8 cellular contexts compared by ENCODE assay signal in the genomic region with DNA sequence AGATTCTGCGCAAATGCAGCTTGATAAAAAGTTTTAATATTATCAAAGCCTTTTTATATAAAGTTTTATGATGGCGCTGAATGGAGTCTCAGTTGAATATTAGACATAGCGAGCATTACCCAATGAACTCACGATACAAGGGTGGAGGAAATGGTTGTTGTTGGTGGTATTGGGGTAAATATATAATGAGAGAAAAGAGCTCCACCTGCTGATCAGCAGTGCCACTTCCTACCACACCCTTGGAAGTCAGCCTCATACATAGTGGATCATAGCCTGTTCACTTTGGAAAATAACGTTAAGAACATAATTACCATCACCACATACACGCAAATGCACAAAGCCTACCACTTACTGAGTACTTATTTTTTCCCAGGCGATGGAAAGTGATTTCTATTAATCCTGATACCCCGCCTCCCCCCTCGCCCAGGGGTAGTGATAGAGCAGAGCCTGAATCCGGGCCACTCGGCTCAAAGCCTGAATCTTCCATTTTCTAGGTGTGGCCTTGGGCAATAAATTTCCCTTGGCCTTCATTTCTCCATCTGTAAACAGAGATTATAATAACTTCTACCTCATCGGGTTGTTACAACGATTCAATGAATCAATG.
A peak's percentile ranks its signal among the peaks of the same experiment; 100 is the strongest.
DNase-seq lines count a peak whose midpoint lies in the region; ATAC-seq and TF ChIP-seq lines count a peak whose summit lies in the region.
"Had no signal": no experiment of that assay in that cellular context is flagged by ENCODE, and none has a peak within 500 bp of the region (broad histone marks: within the 10 kb centered on the region; RNA-seq: fewer than 3 reads in every experiment).

No MANE protein-coding gene starts in this region.

- H3K4me3 Mint-ChIP-seq in activated T-helper 17 cell treated with anti-CD3 and anti-CD28 coated beads, Interleukin-2, amount 50 U/mL, for 72 hours = no peak overlapping the region
- H3K4me3 Mint-ChIP-seq: IgD-negative memory B cell had no signal

- no peaks in the 10 kb centered on the region for H3K4me1 Mint-ChIP-seq in activated T-helper 17 cell treated with anti-CD3 and anti-CD28 coated beads, Interleukin-2, amount 50 U/mL, for 72 hours
- H3K4me1 Mint-ChIP-seq: IgD-negative memory B cell had no signal

- DNase-seq in GM12865 (ENCODE audit: low read depth) = peak; percentile 31
- no peak for DNase-seq in activated CD4-positive, alpha-beta T cell treated with anti-CD3 and anti-CD28 coated beads, Interleukin-2, amount 50 U/mL, for 48 hours

- H3K27me3 Mint-ChIP-seq in activated T-helper 17 cell treated with anti-CD3 and anti-CD28 coated beads, Interleukin-2, amount 50 U/mL, for 72 hours = no peaks in the 10 kb centered on the region
- H3K27me3 Mint-ChIP-seq: IgD-negative memory B cell had no signal

- no peak overlapping the region for H3K27ac Mint-ChIP-seq in activated T-helper 17 cell treated with anti-CD3 and anti-CD28 coated beads, Interleukin-2, amount 50 U/mL, for 72 hours
- H3K27ac Mint-ChIP-seq: IgD-negative memory B cell had no signal

- H3K9me3 Mint-ChIP-seq in activated T-helper 17 cell treated with anti-CD3 and anti-CD28 coated beads, Interleukin-2, amount 50 U/mL, for 72 hours = no peaks in the 10 kb centered on the region

- no peaks in the 10 kb centered on the region for H3K36me3 Mint-ChIP-seq in activated T-helper 17 cell treated with anti-CD3 and anti-CD28 coated beads, Interleukin-2, amount 50 U/mL, for 72 hours (ENCODE audit: low read depth)
- H3K36me3 Mint-ChIP-seq: IgD-negative memory B cell had no signal

- peak; percentile 63 for ATAC-seq in HG03354 (IDR thresholded peaks at IDR 0.05; ENCODE audit: poor library complexity, severe bottlenecking, unreplicated experiment)
- ATAC-seq in SK-N-SH treated with all-trans-retinoic acid at 6 μM for 48 hours = peak; percentile 78
- no peak for ATAC-seq in activated T-helper 17 cell treated with anti-CD3 and anti-CD28 coated beads, Interleukin-2, amount 50 U/mL, for 72 hours (replicated peaks)
- no peak for ATAC-seq in HG03025 (IDR thresholded peaks at IDR 0.05; ENCODE audit: low FRiP score, unreplicated experiment)

- H3K36me3 ChIP-seq in liver (ENCODE audit: control insufficient read depth in 4 of 4, insufficient read depth in 3 of 4, low read depth in 1 of 4, low read length in 3 of 4) = no peaks in the 10 kb centered on the region

- H3K27me3 ChIP-seq in liver (ENCODE audit: control insufficient read depth in 4 of 4, insufficient read depth in 4 of 4, low read length in 3 of 4) = no peaks in the 10 kb centered on the region

- H3K4me3 ChIP-seq in GM12865 (ENCODE audit: low read depth, low read length) (no peak overlapping the region), liver (ENCODE audit: low read depth in 1 of 3, low read length in 3 of 3) (no peak overlapping the region)

- peak; percentile 15 for TF ChIP-seq CTCF in GM12865 (IDR thresholded peaks at IDR 0.05; ENCODE audit: insufficient read depth, low read depth, low read length, missing control alignments)
- peak; percentile 57 for TF ChIP-seq CTCF in liver (IDR thresholded peaks at IDR 0.05; ENCODE audit: low read depth, low read length, missing input control)

- no peaks in the 10 kb centered on the region for H3K9me3 ChIP-seq in liver (ENCODE audit: control insufficient read depth in 4 of 4, low read length in 3 of 4)

- no peaks in the 10 kb centered on the region for H3K4me1 ChIP-seq in liver (ENCODE audit: control insufficient read depth in 4 of 4, insufficient read depth in 4 of 4, low read length in 3 of 4)

- WGBS in liver = 83% methylated on average over 13 of the region's 13 CpGs

- no peak overlapping the region for H3K9ac ChIP-seq in liver (ENCODE audit: low read depth in 1 of 2, low read length in 2 of 2)

- peak; percentile 84 for TF ChIP-seq RAD21 in liver (IDR thresholded peaks at IDR 0.05)

- H3K27ac ChIP-seq in liver (ENCODE audit: low read depth in 1 of 2, low read length in 2 of 2) = no peak overlapping the region

TF ChIP-seq in SK-N-SH treated with all-trans-retinoic acid at 6 μM for 48 hours, 23 proteins besides CTCF, POLR2A, EP300 and RAD21 (continues in another document):
- TF ChIP-seq BACH2 (CRISPR knock-in tag; IDR thresholded peaks at IDR 0.05; ENCODE audit: borderline replicate concordance) (no peak), TCF4 (CRISPR knock-in tag; IDR thresholded peaks at IDR 0.05; ENCODE audit: borderline replicate concordance) (no peak), ZNF565 (CRISPR knock-in tag; conservative IDR thresholded peaks at IDR 0.05; ENCODE audit: low read depth) (no peak), SNAI2 (CRISPR knock-in tag; IDR thresholded peaks at IDR 0.05) (no peak), ZFP30 (CRISPR knock-in tag; IDR thresholded peaks at IDR 0.05) (no peak), ZNF70 (CRISPR knock-in tag; IDR thresholded peaks at IDR 0.05) (no peak)
- TF ChIP-seq, protein P1, sequence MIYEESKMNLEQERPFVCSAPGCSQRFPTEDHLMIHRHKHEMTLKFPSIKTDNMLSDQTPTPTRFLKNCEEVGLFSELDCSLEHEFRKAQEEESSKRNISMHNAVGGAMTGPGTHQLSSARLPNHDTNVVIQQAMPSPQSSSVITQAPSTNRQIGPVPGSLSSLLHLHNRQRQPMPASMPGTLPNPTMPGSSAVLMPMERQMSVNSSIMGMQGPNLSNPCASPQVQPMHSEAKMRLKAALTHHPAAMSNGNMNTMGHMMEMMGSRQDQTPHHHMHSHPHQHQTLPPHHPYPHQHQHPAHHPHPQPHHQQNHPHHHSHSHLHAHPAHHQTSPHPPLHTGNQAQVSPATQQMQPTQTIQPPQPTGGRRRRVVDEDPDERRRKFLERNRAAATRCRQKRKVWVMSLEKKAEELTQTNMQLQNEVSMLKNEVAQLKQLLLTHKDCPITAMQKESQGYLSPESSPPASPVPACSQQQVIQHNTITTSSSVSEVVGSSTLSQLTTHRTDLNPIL (CRISPR knock-in tag; IDR thresholded peaks at IDR 0.05; ENCODE audit: low read depth) = no peak

TF ChIP-seq in liver, 16 proteins besides CTCF, POLR2A, EP300 and RAD21:
- TF ChIP-seq JUND (IDR thresholded peaks at IDR 0.05) = no peak
- TF ChIP-seq NR2F2 (IDR thresholded peaks at IDR 0.05) = no peak
- TF ChIP-seq TAF1 (conservative IDR thresholded peaks at IDR 0.05) = no peak
- TF ChIP-seq, protein P2, sequence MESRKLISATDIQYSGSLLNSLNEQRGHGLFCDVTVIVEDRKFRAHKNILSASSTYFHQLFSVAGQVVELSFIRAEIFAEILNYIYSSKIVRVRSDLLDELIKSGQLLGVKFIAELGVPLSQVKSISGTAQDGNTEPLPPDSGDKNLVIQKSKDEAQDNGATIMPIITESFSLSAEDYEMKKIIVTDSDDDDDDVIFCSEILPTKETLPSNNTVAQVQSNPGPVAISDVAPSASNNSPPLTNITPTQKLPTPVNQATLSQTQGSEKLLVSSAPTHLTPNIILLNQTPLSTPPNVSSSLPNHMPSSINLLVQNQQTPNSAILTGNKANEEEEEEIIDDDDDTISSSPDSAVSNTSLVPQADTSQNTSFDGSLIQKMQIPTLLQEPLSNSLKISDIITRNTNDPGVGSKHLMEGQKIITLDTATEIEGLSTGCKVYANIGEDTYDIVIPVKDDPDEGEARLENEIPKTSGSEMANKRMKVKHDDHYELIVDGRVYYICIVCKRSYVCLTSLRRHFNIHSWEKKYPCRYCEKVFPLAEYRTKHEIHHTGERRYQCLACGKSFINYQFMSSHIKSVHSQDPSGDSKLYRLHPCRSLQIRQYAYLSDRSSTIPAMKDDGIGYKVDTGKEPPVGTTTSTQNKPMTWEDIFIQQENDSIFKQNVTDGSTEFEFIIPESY (IDR thresholded peaks at IDR 0.05) = no peak
- TF ChIP-seq HNF4A (conservative IDR thresholded peaks at IDR 0.05) = no peak
- TF ChIP-seq YY1 (IDR thresholded peaks at IDR 0.05) = no peak
- TF ChIP-seq HNF4G (IDR thresholded peaks at IDR 0.05) = no peak
- TF ChIP-seq, protein P3, sequence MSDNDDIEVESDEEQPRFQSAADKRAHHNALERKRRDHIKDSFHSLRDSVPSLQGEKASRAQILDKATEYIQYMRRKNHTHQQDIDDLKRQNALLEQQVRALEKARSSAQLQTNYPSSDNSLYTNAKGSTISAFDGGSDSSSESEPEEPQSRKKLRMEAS (IDR thresholded peaks at IDR 0.05) = no peak
- TF ChIP-seq, protein P4, sequence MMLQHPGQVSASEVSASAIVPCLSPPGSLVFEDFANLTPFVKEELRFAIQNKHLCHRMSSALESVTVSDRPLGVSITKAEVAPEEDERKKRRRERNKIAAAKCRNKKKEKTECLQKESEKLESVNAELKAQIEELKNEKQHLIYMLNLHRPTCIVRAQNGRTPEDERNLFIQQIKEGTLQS (IDR thresholded peaks at IDR 0.05) = no peak
- TF ChIP-seq FOXA1 (IDR thresholded peaks at IDR 0.05) = no peak
- no peak for TF ChIP-seq EGR1 (IDR thresholded peaks at IDR 0.05; ENCODE audit: low read depth in 2 of 2)
- no peak for TF ChIP-seq RXRA (IDR thresholded peaks at IDR 0.05)
TF ChIP-seq in liver: peak in this region for 0.

Comparison
In these comparisons a context has a peak if more than half of its experiments do, and no peak if none do; other contexts are left out.
1. ATAC-seq: peak in HG03354 (single experiment) and SK-N-SH treated with all-trans-retinoic acid at 6 μM for 48 hours (single experiment); none in activated T-helper 17 cell treated with anti-CD3 and anti-CD28 coated beads, Interleukin-2, amount 50 U/mL, for 72 hours (single experiment) and HG03025 (single experiment).